Comparison of ENCODE assay signal across 17 cellular contexts in the genomic region with DNA sequence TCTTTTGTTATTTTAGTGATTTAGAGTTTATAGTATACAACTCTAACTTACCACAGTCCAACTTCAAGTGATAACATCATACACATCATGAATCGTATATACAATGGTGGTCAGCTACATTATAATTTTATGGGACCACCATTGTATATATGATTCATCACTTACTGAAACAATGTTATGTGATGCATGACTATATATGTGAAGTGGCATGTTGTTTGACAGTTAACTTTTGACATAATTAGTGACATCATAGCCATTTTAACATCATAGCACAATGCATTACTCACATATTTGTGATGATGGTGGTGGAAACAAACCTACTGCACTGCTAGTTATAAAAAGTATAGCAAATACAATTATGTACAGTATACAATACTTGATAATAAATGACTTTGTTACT. TPM values are rescaled to one million over a fixed set of nuclear protein-coding genes. Genes with fewer than 3 reads are reported as not detected.
DNase-seq lines count a peak whose midpoint lies in the region; ATAC-seq, FAIRE-seq and TF ChIP-seq lines count a peak whose summit lies in the region.
"Had no signal": no experiment of that assay in that cellular context is flagged by ENCODE, and none has a peak within 500 bp of the region (broad histone marks: within the 10 kb centered on the region; RNA-seq: fewer than 3 reads in every experiment).

No MANE protein-coding gene starts in this region.

- no peaks in the 10 kb centered on the region for H3K36me3 ChIP-seq in psoas muscle (ENCODE audit: insufficient read depth in 1 of 2, low read depth in 1 of 2)
- H3K36me3 ChIP-seq: HAP-1 had no signal

- H3K27me3 ChIP-seq in psoas muscle (ENCODE audit: insufficient read depth in 3 of 3, low read length in 2 of 3): no peaks in the 10 kb centered on the region

- DNase-seq in EH (ENCODE audit: low read depth) (peak; percentile 12), GM12891 (ENCODE audit: insufficient read length, low spot score) (no peak), HTR-8/SVneo (ENCODE audit: insufficient read length, low spot score) (no peak), urothelium cell line (ENCODE audit: low spot score) (no peak), psoas muscle (no peak), Kasumi-1 (lab: John Stamatoyannopoulos, UW) (no peak)
- DNase-seq: C1 segment of cervical spinal cord; Calu3; CD4-positive, alpha-beta memory T cell; COR-L47; DMS153 had no signal

- intact Hi-C loops in psoas muscle (cut with DNase I): no loop called here

- TF ChIP-seq POLR2A in GM12891 (IDR thresholded peaks at IDR 0.05; ENCODE audit: low read depth, low read length): no peak

- H3K4me1 ChIP-seq in psoas muscle: no peaks in the 10 kb centered on the region
- H3K4me1 ChIP-seq: HAP-1 had no signal

- peak; percentile 13 for FAIRE-seq in GM12891 (lab: Jason Lieb, UNC)
- peak; percentile 90 for FAIRE-seq in HTR-8/SVneo (lab: Jason Lieb, UNC)
- peak; percentile 44 for FAIRE-seq in urothelium cell line (lab: Jason Lieb, UNC)

- WGBS in psoas muscle, 3 donors: 93 to 95% (median 95%) methylated on average over 1 of the region's 1 CpG

- ATAC-seq in psoas muscle (no peak), GM18867 (IDR thresholded peaks at IDR 0.05; ENCODE audit: unreplicated experiment) (no peak)
- ATAC-seq: GM23338 had no signal

- no peak overlapping the region for H3K27ac ChIP-seq in psoas muscle

- no peak overlapping the region for H3K4me3 ChIP-seq in psoas muscle
- H3K4me3 ChIP-seq: GM23338, HAP-1 had no signal

- H3K9me3 ChIP-seq in psoas muscle: no peaks in the 10 kb centered on the region
- H3K9me3 ChIP-seq: HAP-1 had no signal

- TF ChIP-seq CTCF in psoas muscle (IDR thresholded peaks at IDR 0.05): no peak

TF ChIP-seq in GM12891, 5 proteins besides CTCF, POLR2A, EP300 and RAD21:
- TF ChIP-seq POU2F2 (IDR thresholded peaks at IDR 0.05; ENCODE audit: low read depth, low read length): no peak
- TF ChIP-seq POLR2AphosphoS5 (IDR thresholded peaks at IDR 0.05; ENCODE audit: low read depth, low read length): no peak
- no peak for TF ChIP-seq SPI1 (IDR thresholded peaks at IDR 0.05; ENCODE audit: low read depth, low read length)
- no peak for TF ChIP-seq TAF1 (IDR thresholded peaks at IDR 0.05; ENCODE audit: low read depth, low read length)
- no peak for TF ChIP-seq PAX5 (IDR thresholded peaks at IDR 0.05; ENCODE audit: insufficient read depth, low read length, severe bottlenecking)

RNA-seq across cellular contexts. Expression of a gene that starts 21.9 kb away (rescaled TPM):
- 20.1 TPM for polyA plus RNA-seq in GM12891 (2012; ENCODE audit: low read depth, missing spikeins)
- total RNA-seq in psoas muscle: 10 to 100 TPM; 45.5 to 51.1 (median 47.2) TPM
- 10 to 100 TPM; 28.9 to 84.3 (median 44.0) TPM for polyA plus RNA-seq in psoas muscle

RNA-seq across cellular contexts. Expression of a gene that starts 43.1 kb away (rescaled TPM):
- not detected for polyA plus RNA-seq in GM12891 (2012; ENCODE audit: low read depth, missing spikeins)
- total RNA-seq in psoas muscle: not detected
- under 1 TPM in 2 of 3 donors, not detected in 1; 0.03 TPM for polyA plus RNA-seq in psoas muscle
- total RNA-seq: A172, A673, Calu3 had no signal
- polyA plus RNA-seq: BJ had no signal
